Comparison of ENCODE assay signal across 17 cellular contexts in genomic region chr5:159224471-159224870, GRCh38. TPM values are rescaled to one million over a fixed set of nuclear protein-coding genes. Genes with fewer than 3 reads are reported as not detected.
DNase-seq lines count a peak whose midpoint lies in the region; ATAC-seq and TF ChIP-seq lines count a peak whose summit lies in the region.
"Had no signal": no experiment of that assay in that cellular context is flagged by ENCODE, and none has a peak within 500 bp of the region (broad histone marks: within the 10 kb centered on the region; RNA-seq: fewer than 3 reads in every experiment).

No MANE protein-coding gene starts in this region.

- no peaks in the 10 kb centered on the region for H3K4me1 ChIP-seq in breast epithelium
- H3K4me1 ChIP-seq: Caco-2 had no signal

- DNase-seq in MCF 10A (ENCODE audit: unreplicated experiment): peak; percentile 64
- no peak for DNase-seq in breast epithelium (ENCODE audit: low spot score in 2 of 2)
- DNase-seq in neural crest cell (ENCODE audit: low read depth, low spot score): no peak
- DNase-seq in foreskin melanocyte: no peak
- no peak for DNase-seq in NCI-H526 (lab: John Stamatoyannopoulos, UW)
- no peak for DNase-seq in NCI-H774 (lab: John Stamatoyannopoulos, UW)
- DNase-seq: AML-193; Caco-2; CD4-positive, alpha-beta T cell; GDM1; HCEC 1CT had no signal

- POLR2A ChIA-PET in MCF 10A (lab: Yijun Ruan, JAX): interaction anchor here (0.7 to 13.8 kb wide), 5 partner anchors 11 to 68 kb away, joined by 3 to 354 read pairs (median 15); partner anchors contain the start of genes RNF145 and UBLCP1

- CTCF ChIA-PET in MCF 10A (lab: Yijun Ruan, JAX): interaction anchor here (0.6 to 2.1 kb wide), 5 partner anchors 10 to 825 kb away, joined by 3 to 8 read pairs (median 4); no protein-coding TSS in a partner anchor

- H3K36me3 ChIP-seq in breast epithelium: no peaks in the 10 kb centered on the region

- intact Hi-C loops in MCF 10A (cut with micrococcal nuclease): no loop called here
- intact Hi-C loops in breast epithelium (cut with DNase I; ENCODE audit: low total_unique reads): no loop called here

- H3K4me3 ChIP-seq in breast epithelium: no peak overlapping the region
- H3K4me3 ChIP-seq: A549, GM23338 had no signal

- no peak overlapping the region for H3K4me3 Mint-ChIP-seq in MCF 10A (ENCODE audit: unreplicated experiment)
- H3K4me3 Mint-ChIP-seq in neural crest cell: no peak overlapping the region
- H3K4me3 Mint-ChIP-seq: CD4-positive, alpha-beta T cell; GM23338 had no signal

- H3K36me3 Mint-ChIP-seq in MCF 10A (ENCODE audit: insufficient read depth, unreplicated experiment) (peaks cover 7% of the 10 kb centered on the region), neural crest cell (ENCODE audit: low read depth) (no peaks in the 10 kb centered on the region)

- TF ChIP-seq POLR2A in breast epithelium (IDR thresholded peaks at IDR 0.05): no peak

- ATAC-seq in esophagus mucosa: peak; percentile 17
- ATAC-seq: A549, GM23338 had no signal

- no peak overlapping the region for H3K27ac ChIP-seq in breast epithelium
- H3K27ac ChIP-seq: 22Rv1, C4-2B, HL-60 had no signal

- H3K4me1 Mint-ChIP-seq in MCF 10A (ENCODE audit: insufficient read depth, unreplicated experiment) (peaks cover 51% of the 10 kb centered on the region), neural crest cell (no peaks in the 10 kb centered on the region)

- H3K27me3 Mint-ChIP-seq in MCF 10A (ENCODE audit: insufficient read depth, unreplicated experiment): no peaks in the 10 kb centered on the region
- H3K27me3 Mint-ChIP-seq in neural crest cell (ENCODE audit: low read depth): peaks cover 3% of the 10 kb centered on the region
- H3K27me3 Mint-ChIP-seq: CD4-positive, alpha-beta T cell had no signal

- H3K27me3 ChIP-seq in breast epithelium: no peaks in the 10 kb centered on the region

- H3K27ac Mint-ChIP-seq in MCF 10A (ENCODE audit: low read depth, unreplicated experiment) (peak overlapping the region; percentile 66), neural crest cell (ENCODE audit: unreplicated experiment) (peak overlapping the region; percentile 27)
- H3K27ac Mint-ChIP-seq: CD4-positive, alpha-beta T cell; GM23338 had no signal

- H3K9me3 Mint-ChIP-seq in MCF 10A (ENCODE audit: unreplicated experiment) (no peaks in the 10 kb centered on the region), neural crest cell (no peaks in the 10 kb centered on the region)
- H3K9me3 Mint-ChIP-seq: CD4-positive, alpha-beta T cell; GM23338 had no signal

- TF ChIP-seq CTCF in MCF 10A (IDR thresholded peaks at IDR 0.05; ENCODE audit: unreplicated experiment) (no peak), breast epithelium (IDR thresholded peaks at IDR 0.05) (no peak), neural crest cell (conservative IDR thresholded peaks at IDR 0.05) (no peak)

- no peaks in the 10 kb centered on the region for H3K9me3 ChIP-seq in breast epithelium
- H3K9me3 ChIP-seq: Caco-2 had no signal

- no TSS peak for BruUV-seq in MCF 10A (replicated peaks; lab: Mats Ljungman, UMichigan)

RNA-seq across cellular contexts. Expression of gene RNF145, which starts 15.1 kb away (rescaled TPM):
- total RNA-seq in MCF 10A (2022): 122 and 157 TPM in 2 replicates
- 10 to 100 TPM; 40.5 to 68.2 (median 41.3) TPM for total RNA-seq in breast epithelium
- 111 TPM for total RNA-seq in esophagus mucosa
- total RNA-seq in neural crest cell: 92.1 and 95.2 TPM in 2 replicates

RNA-seq across cellular contexts. Expression of gene UBLCP1, which starts 38.6 kb away (rescaled TPM):
- 74.4 and 89.6 TPM in 2 replicates for total RNA-seq in MCF 10A (2022)
- 10 to 100 TPM; 17.0 to 29.5 (median 24.3) TPM for total RNA-seq in breast epithelium
- total RNA-seq in esophagus mucosa: 24.0 TPM
- 36.9 and 39.2 TPM in 2 replicates for total RNA-seq in neural crest cell
